In genomic region chr1:41282679-41283317, GRCh38 we compare ENCODE assay signal across 8 cellular contexts. TPM values are rescaled to one million over a fixed set of nuclear protein-coding genes. Genes with fewer than 3 reads are reported as not detected.
DNase-seq lines count a peak whose midpoint lies in the region; ATAC-seq and TF ChIP-seq lines count a peak whose summit lies in the region.

No MANE protein-coding gene starts in this region.

- no peaks in the 10 kb centered on the region for H3K4me1 Mint-ChIP-seq in activated naive CD8-positive, alpha-beta T cell treated with anti-CD3 and anti-CD28 coated beads for 36 hours

- DNase-seq in GM10266 (ENCODE audit: extremely low spot score), result peak; percentile 50
- DNase-seq in NCI-H524 treated with DMSO at 0.1 percent for 48 hours (lab: John Stamatoyannopoulos, UW), result peak; percentile 8
- DNase-seq in activated naive CD8-positive, alpha-beta T cell treated with anti-CD3 and anti-CD28 coated beads for 36 hours, result peak; percentile 29
- DNase-seq in hepatocyte (ENCODE audit: low spot score), result peak; percentile 69
- DNase-seq in stimulated activated CD4-positive, alpha-beta T cell treated with anti-CD3 and anti-CD28 coated beads, Interleukin-1b, Interleukin-23, amount 100 ng/mL, for 48 hours, result peak; percentile 8
- no peak for DNase-seq in cortex of kidney (lab: John Stamatoyannopoulos, UW)

- H3K27me3 Mint-ChIP-seq in activated naive CD8-positive, alpha-beta T cell treated with anti-CD3 and anti-CD28 coated beads for 36 hours, result peaks cover 40% of the 10 kb centered on the region

- no peaks in the 10 kb centered on the region for H3K36me3 Mint-ChIP-seq in activated naive CD8-positive, alpha-beta T cell treated with anti-CD3 and anti-CD28 coated beads for 36 hours

- TF ChIP-seq CTCF in 22Rv1 (IDR thresholded peaks at IDR 0.05) (peak; percentile 90), GM10266 (IDR thresholded peaks at IDR 0.05; ENCODE audit: control insufficient read depth, insufficient read depth, low read depth, missing control alignments) (peak; percentile 90), hepatocyte (IDR thresholded peaks at IDR 0.05; ENCODE audit: poor library complexity) (peak; percentile 89)

- H3K9me3 Mint-ChIP-seq in activated naive CD8-positive, alpha-beta T cell treated with anti-CD3 and anti-CD28 coated beads for 36 hours, result no peaks in the 10 kb centered on the region

- 54% methylated on average over 9 of the region's 9 CpGs for WGBS in hepatocyte (ENCODE audit: low lambda C conversion rate, missing lambda C conversion rate)

- no peaks in the 10 kb centered on the region for H3K9me3 ChIP-seq in hepatocyte (ENCODE audit: low read depth)

- no peak overlapping the region for H2AFZ ChIP-seq in hepatocyte

- no peak for ATAC-seq in HG02571 (IDR thresholded peaks at IDR 0.05; ENCODE audit: unreplicated experiment)

- H3K27ac Mint-ChIP-seq in activated naive CD8-positive, alpha-beta T cell treated with anti-CD3 and anti-CD28 coated beads for 36 hours, result no peak overlapping the region

- no peak overlapping the region for H3K4me3 Mint-ChIP-seq in activated naive CD8-positive, alpha-beta T cell treated with anti-CD3 and anti-CD28 coated beads for 36 hours

- no peaks in the 10 kb centered on the region for H3K36me3 ChIP-seq in hepatocyte (replicated peaks; ENCODE audit: insufficient read depth, low read depth)

- H3K4me3 ChIP-seq in hepatocyte, result no peak overlapping the region

- H4K20me1 ChIP-seq in hepatocyte (ENCODE audit: insufficient read depth, poor library complexity, severe bottlenecking), result no peaks in the 10 kb centered on the region

- peaks cover 12% of the 10 kb centered on the region for H3K27me3 ChIP-seq in hepatocyte

- H3K4me1 ChIP-seq in hepatocyte (ENCODE audit: insufficient read depth), result no peaks in the 10 kb centered on the region

- H3K79me2 ChIP-seq in hepatocyte, result no peaks in the 10 kb centered on the region

- H3K27ac ChIP-seq in 22Rv1 (no peak overlapping the region), hepatocyte (no peak overlapping the region)

- no peaks in the 10 kb centered on the region for H3K9me2 ChIP-seq in hepatocyte (replicated peaks; ENCODE audit: insufficient read depth)

- H3K4me2 ChIP-seq in hepatocyte, result no peak overlapping the region

RNA-seq across cellular contexts. Expression of gene SCMH1, which starts 40.7 kb away (rescaled TPM):
- total RNA-seq in activated naive CD8-positive, alpha-beta T cell treated with anti-CD3 and anti-CD28 coated beads for 36 hours, result 10 to 100 TPM; 26.3 to 27.8 TPM
- 42.8 and 52.3 TPM in 2 replicates for total RNA-seq in hepatocyte
- 48.1 and 55.9 TPM in 2 replicates for polyA plus RNA-seq in hepatocyte
